In the genomic region with DNA sequence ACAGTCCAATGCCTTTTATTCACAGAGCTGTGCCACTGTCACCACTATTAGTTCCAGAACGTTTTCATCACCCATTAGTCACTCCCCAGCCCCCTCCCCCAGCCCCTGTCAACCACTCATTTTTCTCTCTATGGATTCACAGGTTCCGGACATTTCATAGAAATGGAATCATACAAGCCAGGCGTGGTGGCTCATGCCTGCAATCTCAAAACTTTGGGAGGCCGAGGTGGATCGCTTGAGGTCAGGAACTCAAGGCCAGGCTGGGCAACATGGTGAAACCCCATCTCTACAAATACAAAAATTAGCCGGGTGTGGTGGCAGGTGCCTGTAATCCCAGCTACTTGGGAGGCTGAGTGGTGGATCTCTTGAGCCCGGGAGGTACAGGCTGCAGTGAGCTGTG, we compare ENCODE assay signal across 1 cellular context.
TF ChIP-seq lines count a peak whose summit lies in the region.

No MANE protein-coding gene starts in this region.

TF ChIP-seq in IMR-90, 13 proteins besides CTCF, POLR2A, EP300 and RAD21:
- TF ChIP-seq MAZ (IDR thresholded peaks at IDR 0.05; ENCODE audit: borderline replicate concordance, low read depth, low read length), result no peak
- no peak for TF ChIP-seq NFE2L2 (IDR thresholded peaks at IDR 0.05; ENCODE audit: low read depth, low read length)
- TF ChIP-seq FOS (IDR thresholded peaks at IDR 0.05; ENCODE audit: low read depth, low read length), result no peak
- TF ChIP-seq, protein P1, sequence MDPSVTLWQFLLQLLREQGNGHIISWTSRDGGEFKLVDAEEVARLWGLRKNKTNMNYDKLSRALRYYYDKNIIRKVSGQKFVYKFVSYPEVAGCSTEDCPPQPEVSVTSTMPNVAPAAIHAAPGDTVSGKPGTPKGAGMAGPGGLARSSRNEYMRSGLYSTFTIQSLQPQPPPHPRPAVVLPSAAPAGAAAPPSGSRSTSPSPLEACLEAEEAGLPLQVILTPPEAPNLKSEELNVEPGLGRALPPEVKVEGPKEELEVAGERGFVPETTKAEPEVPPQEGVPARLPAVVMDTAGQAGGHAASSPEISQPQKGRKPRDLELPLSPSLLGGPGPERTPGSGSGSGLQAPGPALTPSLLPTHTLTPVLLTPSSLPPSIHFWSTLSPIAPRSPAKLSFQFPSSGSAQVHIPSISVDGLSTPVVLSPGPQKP (IDR thresholded peaks at IDR 0.05; ENCODE audit: borderline replicate concordance, low read depth, low read length), result no peak
- TF ChIP-seq, protein P2, sequence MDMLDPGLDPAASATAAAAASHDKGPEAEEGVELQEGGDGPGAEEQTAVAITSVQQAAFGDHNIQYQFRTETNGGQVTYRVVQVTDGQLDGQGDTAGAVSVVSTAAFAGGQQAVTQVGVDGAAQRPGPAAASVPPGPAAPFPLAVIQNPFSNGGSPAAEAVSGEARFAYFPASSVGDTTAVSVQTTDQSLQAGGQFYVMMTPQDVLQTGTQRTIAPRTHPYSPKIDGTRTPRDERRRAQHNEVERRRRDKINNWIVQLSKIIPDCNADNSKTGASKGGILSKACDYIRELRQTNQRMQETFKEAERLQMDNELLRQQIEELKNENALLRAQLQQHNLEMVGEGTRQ (IDR thresholded peaks at IDR 0.05; ENCODE audit: low read depth, low read length), result no peak
- no peak for TF ChIP-seq MAFK (IDR thresholded peaks at IDR 0.05; ENCODE audit: low read depth, low read length)
- no peak for TF ChIP-seq RCOR1 (IDR thresholded peaks at IDR 0.05; ENCODE audit: insufficient replicate concordance, low read length)
